Comparison of ENCODE assay signal across 26 cellular contexts in the genomic region with DNA sequence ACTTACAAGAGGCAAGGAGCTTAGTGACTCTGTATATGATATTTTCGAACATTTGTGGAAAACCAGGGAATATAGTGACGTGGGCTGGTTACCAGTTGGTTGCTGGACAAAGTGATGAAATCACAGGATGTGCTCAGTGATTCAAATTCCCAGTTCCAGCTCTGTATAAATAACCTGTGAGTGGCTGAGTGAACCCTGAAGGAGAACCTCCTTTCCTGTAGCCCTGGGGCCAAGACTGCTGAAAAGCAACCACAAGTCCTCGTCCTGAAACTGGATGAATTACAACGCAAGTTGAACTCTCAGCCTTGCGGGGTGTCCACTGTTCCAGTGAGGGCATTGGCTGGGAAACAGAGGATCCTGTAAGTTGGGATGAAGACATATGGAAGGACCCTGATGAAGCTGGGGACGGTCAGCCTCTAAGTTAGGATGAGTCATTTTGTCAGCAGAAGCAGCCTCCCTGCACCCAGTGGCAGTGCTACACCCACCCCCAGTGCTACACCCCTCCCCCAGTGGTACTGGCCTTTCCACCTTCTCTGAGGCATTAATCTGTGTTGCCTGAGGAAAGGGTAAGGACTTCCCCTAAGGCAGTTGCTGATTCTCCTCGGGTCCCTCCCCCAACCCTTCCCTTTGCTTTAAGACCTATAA. TPM values are rescaled to one million over a fixed set of nuclear protein-coding genes. Genes with fewer than 3 reads are reported as not detected.
DNase-seq lines count a peak whose midpoint lies in the region; TF ChIP-seq lines count a peak whose summit lies in the region.
"Had no signal": no experiment of that assay in that cellular context is flagged by ENCODE, and none has a peak within 500 bp of the region (broad histone marks: within the 10 kb centered on the region; RNA-seq: fewer than 3 reads in every experiment).

No MANE protein-coding gene starts in this region.

- H3K4me3 ChIP-seq in astrocyte of the spinal cord (ENCODE audit: low read depth, low read length): no peak overlapping the region
- H3K4me3 ChIP-seq: BLaER1, dorsolateral prefrontal cortex, MG63, SK-N-MC, upper lobe of left lung had no signal

- intact Hi-C loops in Calu3 (cut with micrococcal nuclease; ENCODE audit: unreplicated experiment): no loop called here

- in situ Hi-C loops in astrocyte of the spinal cord (cut with HindIII; ENCODE audit: low sequenced_read_pairs): no loop called here

- DNase-seq in A172 (ENCODE audit: low spot score): peak; percentile 74
- peak; percentile 67 for DNase-seq in HFFc6
- DNase-seq in astrocyte of the spinal cord (ENCODE audit: low read depth, low spot score): peak; percentile 37
- peak; percentile 64 for DNase-seq in hepatic stellate cell (ENCODE audit: low spot score)
- DNase-seq in Calu3: no peak
- DNase-seq in GM10266 (ENCODE audit: extremely low spot score): no peak
- no peak for DNase-seq in NCI-H2227 treated with DMSO at 0.1 percent for 48 hours (lab: John Stamatoyannopoulos, UW)
- no peak for DNase-seq in germinal center (ENCODE audit: low spot score)
- DNase-seq: activated CD4-positive, alpha-beta T cell treated with anti-CD3 and anti-CD28 coated beads for 48 hours; aorta; dorsolateral prefrontal cortex; foreskin keratinocyte; mesendoderm; MG63; NCI-H1417; NCI-H524; nucleus accumbens; small intestine; stimulated activated CD4-positive, alpha-beta T cell treated with anti-CD3 and anti-CD28 coated beads, Interleukin-1b, Interleukin-23, amount 100 ng/mL, for 48 hours; T-helper 17 cell; upper lobe of left lung had no signal

- H3K36me3 Mint-ChIP-seq in HFFc6 (ENCODE audit: low read depth) (no peaks in the 10 kb centered on the region; the same call in 1 of the 2 replicates), Calu3 (ENCODE audit: insufficient read depth, unreplicated experiment) (no peaks in the 10 kb centered on the region)
- H3K36me3 Mint-ChIP-seq: activated naive CD4-positive, alpha-beta T cell treated with anti-CD3 and anti-CD28 coated beads, Interleukin-2, amount 50 U/mL, for 24 hours had no signal

- TF ChIP-seq CTCF in HFFc6 (IDR thresholded peaks at IDR 0.05) (no peak), astrocyte of the spinal cord (IDR thresholded peaks at IDR 0.05; ENCODE audit: low read depth, low read length) (no peak), Calu3 (IDR thresholded peaks at IDR 0.05; ENCODE audit: unreplicated experiment) (no peak), GM10266 (IDR thresholded peaks at IDR 0.05; ENCODE audit: control insufficient read depth, insufficient read depth, low read depth, missing control alignments) (no peak)

- H3K4me1 Mint-ChIP-seq in HFFc6 (ENCODE audit: low read depth): peaks cover 17% of the 10 kb centered on the region
- H3K4me1 Mint-ChIP-seq in Calu3 (ENCODE audit: low read depth, unreplicated experiment): no peaks in the 10 kb centered on the region
- H3K4me1 Mint-ChIP-seq: activated naive CD4-positive, alpha-beta T cell treated with anti-CD3 and anti-CD28 coated beads, Interleukin-2, amount 50 U/mL, for 24 hours had no signal

- H3K27me3 Mint-ChIP-seq in HFFc6 (ENCODE audit: insufficient read depth) (no peaks in the 10 kb centered on the region; the same call in 1 of the 2 replicates), Calu3 (ENCODE audit: unreplicated experiment) (peaks cover 78% of the 10 kb centered on the region)
- H3K27me3 Mint-ChIP-seq: activated naive CD4-positive, alpha-beta T cell treated with anti-CD3 and anti-CD28 coated beads, Interleukin-2, amount 50 U/mL, for 24 hours had no signal

- BruUV-seq in Calu3 (replicated peaks; lab: Mats Ljungman, UMichigan): no TSS peak

- peak overlapping the region; percentile 25; the same call in 1 of the 2 replicates for H3K4me3 Mint-ChIP-seq in HFFc6
- no peak overlapping the region for H3K4me3 Mint-ChIP-seq in Calu3 (ENCODE audit: low read depth, unreplicated experiment)
- H3K4me3 Mint-ChIP-seq: activated naive CD4-positive, alpha-beta T cell treated with anti-CD3 and anti-CD28 coated beads, Interleukin-2, amount 50 U/mL, for 24 hours; T-helper 17 cell had no signal

- H3K27ac Mint-ChIP-seq in HFFc6: peak overlapping the region; percentile 83
- no peak overlapping the region for H3K27ac Mint-ChIP-seq in Calu3 (ENCODE audit: unreplicated experiment)
- H3K27ac Mint-ChIP-seq: activated naive CD4-positive, alpha-beta T cell treated with anti-CD3 and anti-CD28 coated beads, Interleukin-2, amount 50 U/mL, for 24 hours; T-helper 17 cell had no signal

- H3K9me3 Mint-ChIP-seq in HFFc6 (peaks cover 11% of the 10 kb centered on the region), Calu3 (ENCODE audit: low read depth, unreplicated experiment) (no peaks in the 10 kb centered on the region)
- H3K9me3 Mint-ChIP-seq: activated naive CD4-positive, alpha-beta T cell treated with anti-CD3 and anti-CD28 coated beads, Interleukin-2, amount 50 U/mL, for 24 hours had no signal

- CTCF ChIA-PET in Calu3 (lab: Charles Lee): no interaction called here

RNA-seq across cellular contexts. Expression of a gene that starts 22.0 kb away (rescaled TPM):
- total RNA-seq in A172 (2014; rRNA removed; shearing (Covaris generic)): 288 and 342 TPM in 2 replicates
- total RNA-seq in HFFc6 (2021; fragmentation: NEBNext Ultra II Directional; extraction: Animal tissue kit (Norgen Biotek cat#: 25700)): 100 to 1,000 TPM; 540 to 738 (median 627) TPM
- 283 and 310 TPM in 2 replicates for total RNA-seq in Calu3 (2022)

RNA-seq across cellular contexts. Expression of a gene that starts 45.4 kb away (rescaled TPM):
- total RNA-seq in A172 (2014; rRNA removed; shearing (Covaris generic)): 69.7 and 99.8 TPM in 2 replicates
- total RNA-seq in HFFc6 (2021; fragmentation: NEBNext Ultra II Directional; extraction: Animal tissue kit (Norgen Biotek cat#: 25700)): 10 to 100 TPM; 47.4 to 74.7 (median 62.8) TPM
- 49.4 and 51.9 TPM in 2 replicates for total RNA-seq in Calu3 (2022)

RNA-seq across cellular contexts. Expression of a gene that starts 53.3 kb away (rescaled TPM):
- 13.3 and 16.9 TPM in 2 replicates for total RNA-seq in A172 (2014; rRNA removed; shearing (Covaris generic))
- total RNA-seq in HFFc6 (2021; fragmentation: NEBNext Ultra II Directional; extraction: Animal tissue kit (Norgen Biotek cat#: 25700)): not detected
- not detected in 2 replicates for total RNA-seq in Calu3 (2022)
- total RNA-seq: Daoy, foreskin keratinocyte, pulmonary artery endothelial cell had no signal

RNA-seq across cellular contexts. Expression of a gene that starts 53.4 kb away (rescaled TPM):
- 2.0 and 2.8 TPM in 2 replicates for total RNA-seq in A172 (2014; rRNA removed; shearing (Covaris generic))
- total RNA-seq in HFFc6 (2021; fragmentation: NEBNext Ultra II Directional; extraction: Animal tissue kit (Norgen Biotek cat#: 25700)): not detected
- total RNA-seq in Calu3 (2022): not detected in 2 replicates
- total RNA-seq: foreskin keratinocyte, pulmonary artery endothelial cell had no signal

Comparison
In these comparisons a context has a peak if more than half of its experiments do, and no peak if none do; other contexts are left out.
1. DNase-seq: peak in A172 (single experiment), HFFc6 (single experiment), astrocyte of the spinal cord (single experiment) and hepatic stellate cell (single experiment); none in Calu3 (single experiment), GM10266 (single experiment), NCI-H2227 treated with DMSO at 0.1 percent for 48 hours (single experiment) and germinal center (single experiment).
2. RNA of a gene that starts 53.3 kb away (total RNA-seq): 13.3 to 16.9 TPM in A172; not detected in HFFc6 and not detected in Calu3; every median in the first group is over 10 times any median in the second.